12 cellular contexts compared by ENCODE assay signal in the genomic region with DNA sequence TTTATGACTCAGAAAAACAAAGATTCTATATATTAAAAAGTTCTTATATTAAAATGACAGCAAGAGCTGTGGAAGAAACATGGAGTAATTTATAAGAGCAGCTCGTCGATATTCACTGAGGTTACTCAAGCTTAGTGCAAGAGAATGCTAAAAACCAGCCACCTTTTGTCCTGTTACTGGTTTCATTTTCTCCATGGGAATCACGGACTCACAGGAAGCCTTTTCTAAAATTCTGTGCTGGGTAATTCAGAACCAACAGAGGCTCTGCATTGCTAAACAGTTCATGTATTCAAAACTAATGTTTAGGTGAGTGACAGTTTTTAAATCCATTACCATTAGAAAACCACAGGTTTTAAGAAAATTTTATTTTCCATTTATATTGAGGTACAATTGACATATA.
A peak's percentile ranks its signal among the peaks of the same experiment; 100 is the strongest.
DNase-seq lines count a peak whose midpoint lies in the region; ATAC-seq lines count a peak whose summit lies in the region.
"Had no signal": no experiment of that assay in that cellular context is flagged by ENCODE, and none has a peak within 500 bp of the region (broad histone marks: within the 10 kb centered on the region; RNA-seq: fewer than 3 reads in every experiment).

No MANE protein-coding gene starts in this region.

- H3K4me1 ChIP-seq in neuron (ENCODE audit: insufficient read depth, low read length) = peaks cover 16% of the 10 kb centered on the region

- no peak overlapping the region for H3K9ac ChIP-seq in SK-N-MC (ENCODE audit: insufficient read length)

- peak overlapping the region; percentile 94 for H2AFZ ChIP-seq in neuron (ENCODE audit: low read depth, low read length)

- H3K4me3 ChIP-seq in SK-N-MC (peak overlapping the region; percentile 63), neuron (ENCODE audit: low read length) (peak overlapping the region; percentile 28)

- H3K36me3 ChIP-seq in SK-N-MC (ENCODE audit: insufficient read depth, low read length) (no peaks in the 10 kb centered on the region), neuron (ENCODE audit: insufficient read depth, low read length) (no peaks in the 10 kb centered on the region)
- H3K36me3 ChIP-seq: WERI-Rb-1 had no signal

- H3K9me3 ChIP-seq in SK-N-MC (ENCODE audit: low read depth, low read length) (no peaks in the 10 kb centered on the region), neuron (ENCODE audit: low read length) (no peaks in the 10 kb centered on the region)

- H3K27ac ChIP-seq in SK-N-MC = peak overlapping the region; percentile 22; the same call in 1 of the 2 replicates
- H3K27ac ChIP-seq: WERI-Rb-1 had no signal

- no peak for DNase-seq in SK-N-MC (ENCODE audit: low read depth, low spot score)
- DNase-seq in NCI-H2171 (lab: John Stamatoyannopoulos, UW) = no peak
- DNase-seq in NCI-H748 (lab: John Stamatoyannopoulos, UW; ENCODE audit: unreplicated experiment) = no peak
- no peak for DNase-seq in islet precursor cell
- no peak for DNase-seq in HUDEP-2 (lab: John Stamatoyannopoulos, UW; ENCODE audit: unreplicated experiment in 76 of 76)
- DNase-seq: activated T-cell treated with anti-CD3 and anti-CD28 coated beads, Interleukin-2, amount 50 U/mL, for 1 hour; CD8-positive, alpha-beta T cell; NCI-H2107; WERI-Rb-1 had no signal

- no peaks in the 10 kb centered on the region for H3K27me3 ChIP-seq in neuron (ENCODE audit: insufficient read depth, low read length)

- ATAC-seq in GM18868 (IDR thresholded peaks at IDR 0.05; ENCODE audit: unreplicated experiment) (peak; percentile 15), HG03108 (IDR thresholded peaks at IDR 0.05; ENCODE audit: unreplicated experiment) (peak; percentile 10)
- ATAC-seq: CD8-positive, alpha-beta T cell had no signal
